In genomic region chr3:173465112-173465511, GRCh38 we compare ENCODE assay signal across 16 cellular contexts.
DNase-seq lines count a peak whose midpoint lies in the region; ATAC-seq, FAIRE-seq and TF ChIP-seq lines count a peak whose summit lies in the region.
"Had no signal": no experiment of that assay in that cellular context is flagged by ENCODE, and none has a peak within 500 bp of the region (broad histone marks: within the 10 kb centered on the region; RNA-seq: fewer than 3 reads in every experiment).

No MANE protein-coding gene starts in this region.

- POLR2A ChIA-PET in endothelial cell of umbilical vein (lab: Charles Lee) = no interaction called here

- H3K4me1 ChIP-seq in endothelial cell of umbilical vein (ENCODE audit: control insufficient read depth, extremely low read depth, insufficient read depth, low read length) = peaks cover 27% of the 10 kb centered on the region
- no peaks in the 10 kb centered on the region for H3K4me1 ChIP-seq in mesenchymal stem cell (ENCODE audit: control insufficient read depth, insufficient read depth, low read depth, low read length)
- H3K4me1 ChIP-seq: suprapubic skin had no signal

- no peak overlapping the region for H2AK5ac ChIP-seq in mesenchymal stem cell (ENCODE audit: low read length, severe bottlenecking)

- peaks cover 4% of the 10 kb centered on the region for H3K36me3 Mint-ChIP-seq in natural killer cell treated with Interleukin-12 subunit alpha and Interleukin-12 subunit beta and Interleukin-15 and Interleukin-18, amount 100 ng/mL, for 72 hours
- H3K36me3 Mint-ChIP-seq: CD4-positive, CD25-positive, alpha-beta regulatory T cell had no signal

- H3K18ac ChIP-seq in mesenchymal stem cell (ENCODE audit: low read depth in 1 of 2, low read length in 2 of 2) = no peak overlapping the region

- H3K9ac ChIP-seq in endothelial cell of umbilical vein (replicated peaks; ENCODE audit: extremely low read depth, insufficient read depth, low read length) (peak overlapping the region; percentile 54), mesenchymal stem cell (ENCODE audit: low read length) (no peak overlapping the region)

- H3K79me2 ChIP-seq in endothelial cell of umbilical vein (ENCODE audit: control insufficient read depth, insufficient read depth, low read length) = no peaks in the 10 kb centered on the region

- H3K9me3 Mint-ChIP-seq in natural killer cell treated with Interleukin-12 subunit alpha and Interleukin-12 subunit beta and Interleukin-15 and Interleukin-18, amount 100 ng/mL, for 72 hours = peaks cover 7% of the 10 kb centered on the region
- H3K9me3 Mint-ChIP-seq: activated T-helper 1 cell treated with anti-CD3 and anti-CD28 coated beads, Interleukin-12 subunit alpha, Interleukin-12 subunit beta, Interleukin-2, Interleukin-4 antibody, amounts not matched to agents 30 ng/mL and 10 ng/mL and 1 ng/mL, durations not matched to agents 14 hours and 24 hours and 36 hours; nephron had no signal

- intact Hi-C loops in endothelial cell of umbilical vein (cut with micrococcal nuclease) = loop anchor here (1.0 to 2.0 kb wide), 2 partner anchors 70 to 281 kb away; no protein-coding TSS in a partner anchor

- H2BK5ac ChIP-seq in mesenchymal stem cell (ENCODE audit: low read depth, low read length, poor library complexity, severe bottlenecking) = no peak overlapping the region

- FAIRE-seq in endothelial cell of umbilical vein (lab: Jason Lieb, UNC) = peak; percentile 93

- H4K91ac ChIP-seq in mesenchymal stem cell (ENCODE audit: low read length) = no peak overlapping the region

- H3K4me3 ChIP-seq in endothelial cell of umbilical vein (replicated peaks in 1 of 3; ENCODE audit: insufficient read depth in 1 of 3, low read depth in 1 of 3, low read length in 3 of 3) (peak overlapping the region in 1 of 3 experiments; percentile 32), mesenchymal stem cell (ENCODE audit: insufficient read depth in 1 of 2, low read depth in 1 of 2, low read length in 2 of 2) (no peak overlapping the region)
- H3K4me3 ChIP-seq: skin epidermis, suprapubic skin had no signal

- WGBS in mesenchymal stem cell = 41% methylated on average over 1 of the region's 1 CpG

- H3K27ac ChIP-seq in endothelial cell of umbilical vein (ENCODE audit: insufficient read depth, low read depth, low read length) = peak overlapping the region; percentile 56
- H3K27ac ChIP-seq in mesenchymal stem cell (ENCODE audit: low read length, poor library complexity, severe bottlenecking) = no peak overlapping the region
- H3K27ac ChIP-seq: skin epidermis, suprapubic skin had no signal

- no peak for ATAC-seq in natural killer cell treated with Interleukin-12 subunit alpha and Interleukin-12 subunit beta and Interleukin-15 and Interleukin-18, amount 100 ng/mL, for 72 hours
- ATAC-seq: activated CD4-positive, alpha-beta T cell treated with anti-CD3 and anti-CD28 coated beads for 36 hours; left colon had no signal

- H3K9me3 ChIP-seq in endothelial cell of umbilical vein (replicated peaks; ENCODE audit: control insufficient read depth, insufficient read depth, low read length) (no peaks in the 10 kb centered on the region), mesenchymal stem cell (ENCODE audit: control insufficient read depth, low read length) (no peaks in the 10 kb centered on the region)
- H3K9me3 ChIP-seq: suprapubic skin had no signal

- no peak for TF ChIP-seq CTCF in endothelial cell of umbilical vein (IDR thresholded peaks at IDR 0.05; ENCODE audit: extremely low read depth in 1 of 2, insufficient read depth in 1 of 2, low read depth in 1 of 2, low read length in 2 of 2)

- H3K4me1 Mint-ChIP-seq in natural killer cell treated with Interleukin-12 subunit alpha and Interleukin-12 subunit beta and Interleukin-15 and Interleukin-18, amount 100 ng/mL, for 72 hours (ENCODE audit: low read depth in 2 of 2) = no peaks in the 10 kb centered on the region
- H3K4me1 Mint-ChIP-seq: activated CD4-positive, alpha-beta T cell treated with anti-CD3 and anti-CD28 coated beads for 36 hours; CD4-positive, CD25-positive, alpha-beta regulatory T cell; nephron had no signal

- no peak overlapping the region for H2BK12ac ChIP-seq in mesenchymal stem cell (ENCODE audit: low read length in 2 of 2)

- no peaks in the 10 kb centered on the region for H3K9me1 ChIP-seq in endothelial cell of umbilical vein (replicated peaks; ENCODE audit: control insufficient read depth, extremely low read depth, insufficient read depth, low read length)

- H3K27ac Mint-ChIP-seq in natural killer cell treated with Interleukin-12 subunit alpha and Interleukin-12 subunit beta and Interleukin-15 and Interleukin-18, amount 100 ng/mL, for 72 hours = no peak overlapping the region
- H3K27ac Mint-ChIP-seq: activated CD4-positive, alpha-beta T cell treated with anti-CD3 and anti-CD28 coated beads for 36 hours; activated T-helper 1 cell treated with anti-CD3 and anti-CD28 coated beads, Interleukin-12 subunit alpha, Interleukin-12 subunit beta, Interleukin-2, Interleukin-4 antibody, amounts not matched to agents 30 ng/mL and 10 ng/mL and 1 ng/mL, durations not matched to agents 14 hours and 24 hours and 36 hours; CD4-positive, CD25-positive, alpha-beta regulatory T cell; nephron had no signal

- dilution Hi-C loops in endothelial cell of umbilical vein (cut with MboI; ENCODE audit: extremely low pct_ligation_motif_present, low sequenced_read_pairs) = no loop called here

- H3K23ac ChIP-seq in mesenchymal stem cell (ENCODE audit: low read length in 2 of 2) = no peak overlapping the region

- DNase-seq in Daoy (ENCODE audit: low read depth) (peak; percentile 74), NCI-H226 (peak; percentile 76), endothelial cell of umbilical vein (ENCODE audit: low read depth, low spot score) (peak; percentile 79), mesenchymal stem cell (peak; percentile 57), NCI-H1436 treated with DMSO at 0.1 percent for 48 hours (lab: John Stamatoyannopoulos, UW) (no peak), NCI-H1930 (lab: John Stamatoyannopoulos, UW) (no peak), C1 segment of cervical spinal cord (lab: John Stamatoyannopoulos, UW) (no peak)
- DNase-seq in natural killer cell treated with Interleukin-12 subunit alpha and Interleukin-12 subunit beta and Interleukin-15 and Interleukin-18, amount 100 ng/mL, for 72 hours (ENCODE audit: low spot score) = no peak
- DNase-seq: activated CD4-positive, alpha-beta T cell treated with anti-CD3 and anti-CD28 coated beads for 36 hours; CD4-positive, CD25-positive, alpha-beta regulatory T cell; left colon; NCI-H2171 had no signal

- no peaks in the 10 kb centered on the region for H4K20me1 ChIP-seq in endothelial cell of umbilical vein (replicated peaks; ENCODE audit: control insufficient read depth, extremely low read depth, insufficient read depth, low read length)

- H2BK15ac ChIP-seq in mesenchymal stem cell (ENCODE audit: low read depth, poor library complexity, severe bottlenecking) = no peak overlapping the region

- no peak overlapping the region for H2BK120ac ChIP-seq in mesenchymal stem cell (ENCODE audit: low read depth, low read length)

- no TSS peak for BruUV-seq in endothelial cell of umbilical vein (replicated peaks; lab: Mats Ljungman, UMichigan)

- H2AFZ ChIP-seq in endothelial cell of umbilical vein (ENCODE audit: low read depth, low read length) = no peak overlapping the region
- H2AFZ ChIP-seq in mesenchymal stem cell (ENCODE audit: low read depth, low read length) = no peak overlapping the region

- CTCF ChIA-PET in endothelial cell of umbilical vein (lab: Charles Lee) = interaction anchor here (1.0 to 1.8 kb wide), 4 partner anchors 22 to 88 kb away, joined by 4 to 9 read pairs (median 6); no protein-coding TSS in a partner anchor

- H3K36me3 ChIP-seq in endothelial cell of umbilical vein (ENCODE audit: control insufficient read depth in 2 of 2, extremely low read depth in 1 of 2, insufficient read depth in 2 of 2, low read length in 2 of 2) (no peaks in the 10 kb centered on the region), mesenchymal stem cell (ENCODE audit: control insufficient read depth in 1 of 2, insufficient read depth in 2 of 2, low read depth in 1 of 2, low read length in 2 of 2) (no peaks in the 10 kb centered on the region)
- H3K36me3 ChIP-seq: suprapubic skin had no signal

- H3K79me1 ChIP-seq in mesenchymal stem cell (replicated peaks; ENCODE audit: low read length, poor library complexity, severe bottlenecking) = no peaks in the 10 kb centered on the region

- peak overlapping the region; percentile 81 for H3K4me2 ChIP-seq in endothelial cell of umbilical vein (ENCODE audit: insufficient read depth, low read length)
- no peak overlapping the region for H3K4me2 ChIP-seq in mesenchymal stem cell (ENCODE audit: low read length, poor library complexity, severe bottlenecking)

- no peak for TF ChIP-seq POLR2A in endothelial cell of umbilical vein (IDR thresholded peaks at IDR 0.05; ENCODE audit: low read depth, low read length)

- H3K27me3 Mint-ChIP-seq in natural killer cell treated with Interleukin-12 subunit alpha and Interleukin-12 subunit beta and Interleukin-15 and Interleukin-18, amount 100 ng/mL, for 72 hours = no peaks in the 10 kb centered on the region
- H3K27me3 Mint-ChIP-seq: activated CD4-positive, alpha-beta T cell treated with anti-CD3 and anti-CD28 coated beads for 36 hours; CD4-positive, CD25-positive, alpha-beta regulatory T cell had no signal

- H3K4me3 Mint-ChIP-seq in natural killer cell treated with Interleukin-12 subunit alpha and Interleukin-12 subunit beta and Interleukin-15 and Interleukin-18, amount 100 ng/mL, for 72 hours = no peak overlapping the region
- H3K4me3 Mint-ChIP-seq: activated CD4-positive, alpha-beta T cell treated with anti-CD3 and anti-CD28 coated beads for 36 hours; activated T-helper 1 cell treated with anti-CD3 and anti-CD28 coated beads, Interleukin-12 subunit alpha, Interleukin-12 subunit beta, Interleukin-2, Interleukin-4 antibody, amounts not matched to agents 30 ng/mL and 10 ng/mL and 1 ng/mL, durations not matched to agents 14 hours and 24 hours and 36 hours; CD4-positive, CD25-positive, alpha-beta regulatory T cell; nephron had no signal

- H3K4ac ChIP-seq in mesenchymal stem cell (ENCODE audit: low read depth in 1 of 2, low read length in 2 of 2) = no peak overlapping the region

- H3K27me3 ChIP-seq in endothelial cell of umbilical vein (ENCODE audit: control insufficient read depth in 2 of 2, insufficient read depth in 2 of 2, low read length in 2 of 2) (no peaks in the 10 kb centered on the region), mesenchymal stem cell (ENCODE audit: control insufficient read depth in 1 of 2, insufficient read depth in 1 of 2, low read length in 2 of 2) (no peaks in the 10 kb centered on the region)
- H3K27me3 ChIP-seq: suprapubic skin had no signal

- no peak overlapping the region for H3K14ac ChIP-seq in mesenchymal stem cell (ENCODE audit: low read length in 2 of 2)

- H4K8ac ChIP-seq in mesenchymal stem cell (ENCODE audit: low read length) = no peak overlapping the region

TF ChIP-seq in endothelial cell of umbilical vein, 7 proteins besides CTCF, POLR2A, EP300 and RAD21 (continues in another document):
- no peak for TF ChIP-seq MYC (IDR thresholded peaks at IDR 0.05; ENCODE audit: low read depth, low read length)
- peak; percentile 57 for TF ChIP-seq GATA2 (IDR thresholded peaks at IDR 0.05; ENCODE audit: insufficient read depth, insufficient read length, low read depth, low read length)
- peak; percentile 76 for TF ChIP-seq JUN (IDR thresholded peaks at IDR 0.05; ENCODE audit: borderline replicate concordance, insufficient read depth, insufficient read length, low read depth)

Comparison
In these comparisons a context has a peak if more than half of its experiments do, and no peak if none do; other contexts are left out.
1. DNase-seq: peak in Daoy (single experiment), NCI-H226 (single experiment), endothelial cell of umbilical vein (single experiment) and mesenchymal stem cell (single experiment); none in NCI-H1436 treated with DMSO at 0.1 percent for 48 hours (single experiment), natural killer cell treated with Interleukin-12 subunit alpha and Interleukin-12 subunit beta and Interleukin-15 and Interleukin-18, amount 100 ng/mL, for 72 hours (single experiment), NCI-H1930 (0 of 2) and C1 segment of cervical spinal cord (0 of 14).